ENCODE assay signal across 8 cellular contexts in genomic region chr2:38751847-38752410, GRCh38. TPM values are rescaled to one million over a fixed set of nuclear protein-coding genes. Genes with fewer than 3 reads are reported as not detected.
DNase-seq lines count a peak whose midpoint lies in the region; ATAC-seq and TF ChIP-seq lines count a peak whose summit lies in the region.

No MANE protein-coding gene starts in this region.

- peak overlapping the region; percentile 64 to 98 for H3K9ac ChIP-seq in colonic mucosa (ENCODE audit: low read depth in 2 of 2, low read length in 2 of 2)

- no peaks in the 10 kb centered on the region for H3K27me3 ChIP-seq in colonic mucosa

- peaks cover 37% of the 10 kb centered on the region for H3K36me3 Mint-ChIP-seq in T-helper 1 cell treated with Interleukin-12 subunit alpha and Interleukin-12 subunit beta and Interleukin-4 antibody, amounts not matched to agents 30 μg/mL and 1 μg/mL, for 36 hours (ENCODE audit: low read depth)
- peaks cover 24 to 39% (median 24%) of the 10 kb centered on the region in 3 donors for H3K36me3 Mint-ChIP-seq in naive thymus-derived CD8-positive, alpha-beta T cell

- ATAC-seq in naive thymus-derived CD8-positive, alpha-beta T cell: peak in 1 of 2 donors; percentile 26
- ATAC-seq in GM18511 (IDR thresholded peaks at IDR 0.05; ENCODE audit: unreplicated experiment): no peak

- H3K27ac Mint-ChIP-seq in T-helper 1 cell treated with Interleukin-12 subunit alpha and Interleukin-12 subunit beta and Interleukin-4 antibody, amounts not matched to agents 30 μg/mL and 1 μg/mL, for 36 hours: peak overlapping the region; percentile 100
- H3K27ac Mint-ChIP-seq in naive thymus-derived CD8-positive, alpha-beta T cell: peak overlapping the region; percentile 96 to 100 (median 100)

- peak overlapping the region; percentile 100 for H3K4me3 Mint-ChIP-seq in T-helper 1 cell treated with Interleukin-12 subunit alpha and Interleukin-12 subunit beta and Interleukin-4 antibody, amounts not matched to agents 30 μg/mL and 1 μg/mL, for 36 hours
- H3K4me3 Mint-ChIP-seq in naive thymus-derived CD8-positive, alpha-beta T cell: peak overlapping the region; percentile 97 to 100 (median 99)

- no peak for DNase-seq in T-helper 1 cell
- DNase-seq in NCI-H82 (lab: John Stamatoyannopoulos, UW): peak; percentile 85
- DNase-seq in colonic mucosa: no peak
- peak in 1 of 10 donors; percentile 30 for DNase-seq in naive thymus-derived CD8-positive, alpha-beta T cell
- no peak for DNase-seq in D341Med (ENCODE audit: low spot score)
- no peak for DNase-seq in activated effector memory CD4-positive, alpha-beta T cell treated with anti-CD3 and anti-CD28 coated beads, Interleukin-2, amount 50 U/mL, for 16 hours

- TF ChIP-seq CTCF in colonic mucosa (IDR thresholded peaks at IDR 0.05): no peak

- peaks cover 7% of the 10 kb centered on the region for H3K4me1 ChIP-seq in colonic mucosa

- H3K9me3 ChIP-seq in colonic mucosa: no peaks in the 10 kb centered on the region

- H3K4me3 ChIP-seq in colonic mucosa: peak overlapping the region; percentile 73

- intact Hi-C loops in colonic mucosa (cut with DNase I): no loop called here

- H3K36me3 ChIP-seq in colonic mucosa: peaks cover 3% of the 10 kb centered on the region

- no peaks in the 10 kb centered on the region for H3K9me3 Mint-ChIP-seq in T-helper 1 cell treated with Interleukin-12 subunit alpha and Interleukin-12 subunit beta and Interleukin-4 antibody, amounts not matched to agents 30 μg/mL and 1 μg/mL, for 36 hours
- H3K9me3 Mint-ChIP-seq in naive thymus-derived CD8-positive, alpha-beta T cell: no peaks in the 10 kb centered on the region

- peak overlapping the region; percentile 96 for H3K27ac ChIP-seq in colonic mucosa

- H3K27me3 Mint-ChIP-seq in T-helper 1 cell treated with Interleukin-12 subunit alpha and Interleukin-12 subunit beta and Interleukin-4 antibody, amounts not matched to agents 30 μg/mL and 1 μg/mL, for 36 hours (ENCODE audit: low read depth): peaks cover 3% of the 10 kb centered on the region
- H3K27me3 Mint-ChIP-seq in naive thymus-derived CD8-positive, alpha-beta T cell: peaks cover 0 to 9% (median 0%) of the 10 kb centered on the region in 5 donors

- POLR2A ChIA-PET in naive thymus-derived CD8-positive, alpha-beta T cell (lab: Charles Lee): interaction anchor here (0.6 to 3.2 kb wide), 41 partner anchors 8 to 1786 kb away, joined by 3 to 49 read pairs (median 5); partner anchors contain the start of genes ATL2, DHX57, GALM and GEMIN6

- peaks cover 46% of the 10 kb centered on the region for H3K4me1 Mint-ChIP-seq in T-helper 1 cell treated with Interleukin-12 subunit alpha and Interleukin-12 subunit beta and Interleukin-4 antibody, amounts not matched to agents 30 μg/mL and 1 μg/mL, for 36 hours (ENCODE audit: low read depth)
- H3K4me1 Mint-ChIP-seq in naive thymus-derived CD8-positive, alpha-beta T cell: peaks cover 27 to 54% (median 47%) of the 10 kb centered on the region in 4 donors

RNA-seq across cellular contexts. Expression of gene SRSF7, which starts 0.8 kb away (rescaled TPM):
- total RNA-seq in colonic mucosa: 100 to 1,000 TPM; 119 to 157 TPM
- total RNA-seq in naive thymus-derived CD8-positive, alpha-beta T cell: 100 to 1,000 TPM; 288 to 291 TPM
- 100 to 1,000 TPM; 164 to 172 (median 169) TPM for polyA plus RNA-seq in naive thymus-derived CD8-positive, alpha-beta T cell

RNA-seq across cellular contexts. Expression of gene GEMIN6, which starts 26.1 kb away (rescaled TPM):
- total RNA-seq in colonic mucosa: 10 to 100 TPM in 1 of 2 donors, 1 to 10 TPM in 1; 8.8 to 18.7 TPM
- 10 to 100 TPM; 12.0 to 13.7 TPM for total RNA-seq in naive thymus-derived CD8-positive, alpha-beta T cell
- 10 to 100 TPM in 1 of 3 donors, 1 to 10 TPM in 2; 6.8 to 11.6 (median 8.3) TPM for polyA plus RNA-seq in naive thymus-derived CD8-positive, alpha-beta T cell
